14 cellular contexts compared by ENCODE assay signal in genomic region chr7:19079066-19079465, GRCh38. TPM values are rescaled to one million over a fixed set of nuclear protein-coding genes. Genes with fewer than 3 reads are reported as not detected.
DNase-seq lines count a peak whose midpoint lies in the region; ATAC-seq and TF ChIP-seq lines count a peak whose summit lies in the region.
"Had no signal": no experiment of that assay in that cellular context is flagged by ENCODE, and none has a peak within 500 bp of the region (broad histone marks: within the 10 kb centered on the region; RNA-seq: fewer than 3 reads in every experiment).

No MANE protein-coding gene starts in this region.

- H3K4me3 ChIP-seq in AG10803 (ENCODE audit: low read length) (no peak overlapping the region), IMR-90 (ENCODE audit: insufficient read depth, low read depth, low read length) (no peak overlapping the region), astrocyte of the spinal cord (ENCODE audit: low read depth, low read length) (no peak overlapping the region)
- H3K4me3 ChIP-seq: vagina had no signal

- H2BK15ac ChIP-seq in IMR-90 (ENCODE audit: low read depth, low read length) = no peak overlapping the region

- no peaks in the 10 kb centered on the region for H3K36me3 ChIP-seq in IMR-90 (ENCODE audit: control insufficient read depth, insufficient read depth, low read length)
- H3K36me3 ChIP-seq: vagina had no signal

- no peak overlapping the region for H4K8ac ChIP-seq in IMR-90 (ENCODE audit: low read depth in 2 of 2, low read length in 2 of 2)

- no peak for TF ChIP-seq RAD21 in IMR-90 (IDR thresholded peaks at IDR 0.05; ENCODE audit: low read length)

- no peaks in the 10 kb centered on the region; the same call in 1 of the 2 replicates for H3K4me1 ChIP-seq in IMR-90 (ENCODE audit: control insufficient read depth, insufficient read depth, low read length)
- H3K4me1 ChIP-seq: vagina had no signal

- H3K27me3 ChIP-seq in IMR-90 (ENCODE audit: control insufficient read depth, insufficient read depth, low read length) = no peaks in the 10 kb centered on the region
- H3K27me3 ChIP-seq: vagina had no signal

- dilution Hi-C loops in IMR-90 (cut with HindIII; ENCODE audit: low sequenced_read_pairs, unreplicated experiment) = no loop called here

- ATAC-seq in IMR-90 (ENCODE audit: low read depth) = peak; percentile 59
- ATAC-seq: left lobe of liver had no signal

- DNase-seq in AG10803 (ENCODE audit: low read depth) (peak; percentile 54), IMR-90 (peak; percentile 69), astrocyte of the spinal cord (ENCODE audit: low read depth, low spot score) (peak; percentile 68), islet precursor cell (peak; percentile 64), GM13977 (ENCODE audit: low spot score) (no peak), SIG-M5 treated with dmso at 0.1 percent for 504 hours (lab: John Stamatoyannopoulos, UW; ENCODE audit: unreplicated experiment) (no peak), NK-92 (lab: John Stamatoyannopoulos, UW; ENCODE audit: unreplicated experiment) (no peak)
- DNase-seq in stimulated activated CD4-positive, alpha-beta T cell treated with anti-CD3 and anti-CD28 coated beads, Interleukin-4, amount 100 ng/mL, for 1 hour = no peak
- DNase-seq: activated CD8-positive, alpha-beta memory T cell treated with anti-CD3 and anti-CD28 coated beads for 24 hours; T-helper 9 cell had no signal

- H2AK9ac ChIP-seq in IMR-90 (replicated peaks; ENCODE audit: low read depth, low read length, poor library complexity) = peak overlapping the region; percentile 58

- H3K18ac ChIP-seq in IMR-90 (ENCODE audit: low read depth, low read length) = no peak overlapping the region

- TF ChIP-seq CTCF in AG10803 (conservative IDR thresholded peaks at IDR 0.05; ENCODE audit: low read length) (no peak), IMR-90 (conservative IDR thresholded peaks at IDR 0.05; ENCODE audit: low read depth, low read length) (no peak), astrocyte of the spinal cord (IDR thresholded peaks at IDR 0.05; ENCODE audit: low read depth, low read length) (no peak), GM13977 (IDR thresholded peaks at IDR 0.05; ENCODE audit: extremely low read depth, insufficient read depth, missing control alignments) (no peak)

- peak overlapping the region; percentile 63 for H2AFZ ChIP-seq in IMR-90 (replicated peaks; ENCODE audit: low read length, poor library complexity)

- H3K4me2 ChIP-seq in IMR-90 (ENCODE audit: low read depth, low read length) = no peak overlapping the region
- H3K4me2 ChIP-seq: KMS-11 had no signal

- no peak overlapping the region for H2BK120ac ChIP-seq in IMR-90 (ENCODE audit: low read depth, low read length)

- no peaks in the 10 kb centered on the region for H3K9me1 ChIP-seq in IMR-90 (ENCODE audit: insufficient read depth, low read length)

- no peak overlapping the region for H3K14ac ChIP-seq in IMR-90 (replicated peaks; ENCODE audit: low read depth, low read length)

- no peak overlapping the region for H3K9ac ChIP-seq in IMR-90 (ENCODE audit: low read depth, low read length)
- H3K9ac ChIP-seq: KMS-11 had no signal

- no peak overlapping the region for H3K27ac ChIP-seq in IMR-90 (ENCODE audit: insufficient read depth, low read length)
- H3K27ac ChIP-seq: KMS-11, vagina had no signal

- H2BK5ac ChIP-seq in IMR-90 (ENCODE audit: low read depth, low read length, poor library complexity, severe bottlenecking) = no peak overlapping the region

- TF ChIP-seq POLR2A in IMR-90 (IDR thresholded peaks at IDR 0.05; ENCODE audit: low read depth, low read length) = no peak

- BruUV-seq in IMR-90 (replicated peaks; lab: Mats Ljungman, UMichigan) = no TSS peak

- H3K79me1 ChIP-seq in IMR-90 (ENCODE audit: low read depth in 1 of 2, low read length in 2 of 2) = peaks cover 0 to 4% of the 10 kb centered on the region in 2 experiments; a peak in 1 of 4 replicates

- in situ Hi-C loops in IMR-90 (cut with MboI; ENCODE audit: low sequenced_read_pairs) = no loop called here
- in situ Hi-C loops in astrocyte of the spinal cord (cut with HindIII; ENCODE audit: low sequenced_read_pairs) = no loop called here
- in situ Hi-C loops in GM13977 (cut with MboI; ENCODE audit: low pct_unique_long_range_greater_than_20kb, low sequenced_read_pairs, unreplicated experiment) = no loop called here

- H2BK20ac ChIP-seq in IMR-90 (ENCODE audit: low read depth, low read length) = no peak overlapping the region

- H3K56ac ChIP-seq in IMR-90 (ENCODE audit: extremely low read depth, insufficient read depth, low read length) = no peak overlapping the region

- CTCF ChIA-PET in IMR-90 (lab: Yijun Ruan, JAX) = interaction anchor here (0.7 to 1.6 kb wide), 2 partner anchors 13 to 1109 kb away, joined by 3 to 4 read pairs; no protein-coding TSS in a partner anchor

- H4K20me1 ChIP-seq in IMR-90 (ENCODE audit: insufficient read depth, low read length) = no peaks in the 10 kb centered on the region; the same call in 1 of the 2 replicates

- intact Hi-C loops in IMR-90 (cut with micrococcal nuclease) = no loop called here

- POLR2A ChIA-PET in IMR-90 (lab: Charles Lee; ENCODE audit: unreplicated experiment) = no interaction called here

- H3K4ac ChIP-seq in IMR-90 (ENCODE audit: low read depth, low read length) = no peak overlapping the region

- no peak overlapping the region for H4K5ac ChIP-seq in IMR-90 (ENCODE audit: low read depth, low read length)

- H4K91ac ChIP-seq in IMR-90 (ENCODE audit: insufficient read depth, low read depth, low read length) = no peak overlapping the region

- H3K9me3 ChIP-seq in IMR-90 (ENCODE audit: control insufficient read depth, insufficient read depth, low read length) = no peaks in the 10 kb centered on the region
- H3K9me3 ChIP-seq: vagina had no signal

- no peak overlapping the region for H2AK5ac ChIP-seq in IMR-90 (ENCODE audit: low read depth, low read length)

- no peak overlapping the region for H3K23ac ChIP-seq in IMR-90 (ENCODE audit: low read depth, low read length)

- WGBS in IMR-90 (ENCODE audit: extremely low coverage in 2 of 2, insufficient read length in 1 of 2), 2 experiments = no CpG with 5 or more reads among the region's 4 CpGs

TF ChIP-seq in IMR-90, 13 proteins besides CTCF, POLR2A, EP300 and RAD21:
- TF ChIP-seq ELK1 (IDR thresholded peaks at IDR 0.05; ENCODE audit: borderline replicate concordance, low read depth, low read length) (no peak), MXI1 (IDR thresholded peaks at IDR 0.05; ENCODE audit: borderline replicate concordance, low read depth, low read length) (no peak), USF2 (IDR thresholded peaks at IDR 0.05; ENCODE audit: low read depth, low read length) (no peak), BHLHE40 (IDR thresholded peaks at IDR 0.05; ENCODE audit: low read depth, low read length) (no peak), CEBPB (IDR thresholded peaks at IDR 0.05; ENCODE audit: low read depth, low read length) (peak; percentile 96), FOS (IDR thresholded peaks at IDR 0.05; ENCODE audit: low read depth, low read length) (no peak), NFE2L2 (IDR thresholded peaks at IDR 0.05; ENCODE audit: low read depth, low read length) (no peak)

RNA-seq across cellular contexts. Expression of gene TWIST1, which starts 38.4 kb away (rescaled TPM):
- total RNA-seq in IMR-90 (2012; rRNA removed) = 5.4 and 18.6 TPM in 2 replicates
- 36.6 and 42.3 TPM in 2 replicates for polyA plus RNA-seq in IMR-90 (2012; rRNA removed)
- polyA plus RNA-seq in IMR-90 (2012; cell fraction: cytosol; rRNA removed) = 22.8 and 64.9 TPM in 2 replicates
- polyA plus RNA-seq in IMR-90 (2012; cell fraction: nucleus; rRNA removed; ENCODE audit: low replicate concordance) = 40.7 and 71.3 TPM in 2 replicates
- total RNA-seq: dermis microvascular lymphatic vessel endothelial cell, left lobe of liver had no signal

Comparison
In these comparisons a context has a peak if more than half of its experiments do, and no peak if none do; other contexts are left out.
1. DNase-seq: peak in AG10803 (single experiment), IMR-90 (single experiment), astrocyte of the spinal cord (single experiment) and islet precursor cell (single experiment); none in GM13977 (single experiment), stimulated activated CD4-positive, alpha-beta T cell treated with anti-CD3 and anti-CD28 coated beads, Interleukin-4, amount 100 ng/mL, for 1 hour (single experiment), SIG-M5 treated with dmso at 0.1 percent for 504 hours (single experiment) and NK-92 (single experiment).